Comparison of ENCODE assay signal across 24 cellular contexts in the genomic region with DNA sequence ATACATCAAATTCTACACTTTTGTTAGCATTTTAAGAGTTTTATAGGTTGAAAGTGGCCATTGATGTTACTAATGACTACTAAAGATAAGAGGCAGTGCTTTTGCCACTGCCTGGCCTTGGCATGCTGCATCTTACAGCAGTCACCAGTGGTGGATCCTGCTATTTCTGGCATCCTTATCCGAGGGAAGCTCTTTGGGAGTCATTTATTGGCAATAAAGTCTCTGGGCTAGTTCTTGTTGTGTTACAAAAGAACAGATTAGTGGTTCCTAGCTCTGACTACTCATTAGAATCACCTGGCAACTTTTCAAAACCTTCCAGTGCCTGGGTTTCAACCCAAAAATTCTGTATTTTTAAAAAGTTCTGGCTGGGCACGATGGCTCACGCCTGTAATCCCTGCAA.
DNase-seq lines count a peak whose midpoint lies in the region; ATAC-seq, FAIRE-seq and TF ChIP-seq lines count a peak whose summit lies in the region.
"Had no signal": no experiment of that assay in that cellular context is flagged by ENCODE, and none has a peak within 500 bp of the region (broad histone marks: within the 10 kb centered on the region; RNA-seq: fewer than 3 reads in every experiment).

No MANE protein-coding gene starts in this region.

- H3K4me1 ChIP-seq in GM23248 (ENCODE audit: insufficient read depth) (0 out of 2 replicates have a peak, but pooled peaks cover 6% of the 10 kb centered on the region), heart right ventricle (peaks cover 0 to 36% (median 17%) of the 10 kb centered on the region in 9 donors)

- intact Hi-C loops in heart right ventricle (cut with DNase I) = loop anchor here in 3 of 10 donors (10.0 kb wide), 1 partner anchor 112 kb away; a partner anchor contains a TSS

- 0 out of 2 replicates have a peak, but pooled peaks cover 6% of the 10 kb centered on the region for H4K20me1 ChIP-seq in GM23248 (ENCODE audit: insufficient read depth)

- 64 to 72% methylated on average over 3 of the region's 3 CpGs for WGBS in GM23248 (ENCODE audit: low coverage in 1 of 2, low lambda C conversion rate in 2 of 2, missing lambda C conversion rate in 2 of 2), 2 experiments
- 53 to 65% methylated on average over 3 of the region's 3 CpGs for WGBS in heart right ventricle, 2 donors

- in situ Hi-C loops in GM23248 (cut with MboI) = no loop called here

- H3K9me3 ChIP-seq in GM23248 (ENCODE audit: low read depth) (no peaks in the 10 kb centered on the region), heart right ventricle (no peaks in the 10 kb centered on the region)
- H3K9me3 ChIP-seq: SJCRH30 had no signal

- ATAC-seq in heart right ventricle (peak; percentile 71 to 95 (median 88)), GM18873 (IDR thresholded peaks at IDR 0.05; ENCODE audit: low FRiP score, unreplicated experiment) (no peak), HG02884 (IDR thresholded peaks at IDR 0.05; ENCODE audit: unreplicated experiment) (no peak)
- ATAC-seq: GM12878, K562 had no signal

- H3K4me3 ChIP-seq in GM23248 (no peak overlapping the region), heart right ventricle (no peak overlapping the region)
- H3K4me3 ChIP-seq: GM12878, K562, SJCRH30 had no signal

- no peak overlapping the region for H3K9ac ChIP-seq in GM23248

- H3K27ac ChIP-seq in GM23248 = no peak overlapping the region
- peak overlapping the region in 1 of 10 donors; percentile 4 for H3K27ac ChIP-seq in heart right ventricle

- TF ChIP-seq CTCF in heart right ventricle (IDR thresholded peaks at IDR 0.05) = no peak

- H3K27me3 ChIP-seq in GM23248 (replicated peaks; ENCODE audit: insufficient read depth) (no peaks in the 10 kb centered on the region), heart right ventricle (no peaks in the 10 kb centered on the region)
- H3K27me3 ChIP-seq: SJCRH30 had no signal

- H3K36me3 ChIP-seq in GM23248 (ENCODE audit: low read depth) = peaks cover 56% of the 10 kb centered on the region
- peaks cover 0 to 68% (median 8%) of the 10 kb centered on the region in 9 donors for H3K36me3 ChIP-seq in heart right ventricle

- H3F3A ChIP-seq in GM23248 (ENCODE audit: insufficient read depth) = peaks cover 5% of the 10 kb centered on the region; the same call in 1 of the 2 replicates

- H2AFZ ChIP-seq in GM23248 = no peak overlapping the region

- DNase-seq in GM23248 (peak; percentile 53), astrocyte of the hippocampus (ENCODE audit: low read depth, low spot score) (peak; percentile 56), heart right ventricle (peak in 1 of 2 donors; percentile 38), stromal cell of bone marrow (ENCODE audit: low read depth) (peak; percentile 6), urothelium cell line (ENCODE audit: low spot score) (no peak)
- DNase-seq: Calu3; CD4-positive, alpha-beta memory T cell; DND-41; GDM1; GOT3; NCI-H1417 treated with DMSO at 0.1 percent for 48 hours; NCI-H1930; NCI-H2171; NCI-H446; NCI-H69; NK-92 treated with Interleukin-12 subunit alpha and Interleukin-12 subunit beta, amount 100 ng/mL, for 24 hours; OCI-M1; RPMI8226; SJCRH30 had no signal

- no peak overlapping the region for H3K4me2 ChIP-seq in GM23248 (ENCODE audit: unreplicated experiment)

- no peak for FAIRE-seq in urothelium cell line (lab: Jason Lieb, UNC)
- FAIRE-seq: GM12878, GM18507, K562 had no signal

- H3K79me2 ChIP-seq in GM23248 (ENCODE audit: insufficient read depth) = peaks cover 36% of the 10 kb centered on the region

- H3K9me2 ChIP-seq in GM23248 (ENCODE audit: insufficient read depth) = no peaks in the 10 kb centered on the region

Comparison
In these comparisons a context has a peak if more than half of its experiments do, and no peak if none do; other contexts are left out.
1. ATAC-seq: peak in heart right ventricle (8 of 8); none in GM18873 (single experiment) and HG02884 (single experiment).